ENCODE assay signal across 13 cellular contexts in genomic region chr12:75720807-75721206, GRCh38.
A peak's percentile ranks its signal among the peaks of the same experiment; 100 is the strongest.
DNase-seq lines count a peak whose midpoint lies in the region; ATAC-seq, FAIRE-seq and TF ChIP-seq lines count a peak whose summit lies in the region.
"Had no signal": no experiment of that assay in that cellular context is flagged by ENCODE, and none has a peak within 500 bp of the region (broad histone marks: within the 10 kb centered on the region; RNA-seq: fewer than 3 reads in every experiment).

No MANE protein-coding gene starts in this region.

- no peak overlapping the region for H2AFZ ChIP-seq in keratinocyte (ENCODE audit: control insufficient read depth, low read length)

- peak overlapping the region in 2 of 3 experiments; percentile 38 for H3K4me3 ChIP-seq in keratinocyte (ENCODE audit: control insufficient read depth in 2 of 3, extremely low read depth in 1 of 3, insufficient read depth in 2 of 3, low read depth in 1 of 3, low read length in 3 of 3)
- H3K4me3 ChIP-seq: BLaER1 had no signal

- peak; percentile 55 for ATAC-seq in SK-N-SH treated with all-trans-retinoic acid at 6 μM for 48 hours
- no peak for ATAC-seq in HG02763 (IDR thresholded peaks at IDR 0.05; ENCODE audit: unreplicated experiment)
- ATAC-seq: natural killer cell treated with Interleukin-12 subunit alpha and Interleukin-12 subunit beta and Interleukin-15 and Interleukin-18, amount 100 ng/mL, for 72 hours had no signal

- H3K27ac ChIP-seq in keratinocyte (ENCODE audit: control insufficient read depth, insufficient read depth, low read length): peak overlapping the region; percentile 85
- H3K27ac ChIP-seq: BLaER1 had no signal

- no peaks in the 10 kb centered on the region for H3K9me1 ChIP-seq in keratinocyte (ENCODE audit: control insufficient read depth, extremely low read depth, insufficient read depth, low read length)

- no peaks in the 10 kb centered on the region for H3K36me3 ChIP-seq in keratinocyte (ENCODE audit: control insufficient read depth in 2 of 2, extremely low read depth in 1 of 2, insufficient read depth in 2 of 2, low read length in 2 of 2)
- H3K36me3 ChIP-seq: BLaER1 had no signal

- FAIRE-seq in keratinocyte (lab: Jason Lieb, UNC): peak; percentile 95

- no peak for TF ChIP-seq CTCF in keratinocyte (optimal IDR thresholded peaks at IDR 0.05 in 1 of 3, IDR thresholded peaks at IDR 0.05 in 1 of 3, conservative IDR thresholded peaks at IDR 0.05 in 1 of 3; ENCODE audit: extremely low read depth in 1 of 3, insufficient read depth in 2 of 3, low read length in 3 of 3)

- no peaks in the 10 kb centered on the region for H3K79me2 ChIP-seq in keratinocyte (ENCODE audit: control insufficient read depth, insufficient read depth, low read length)

- peaks cover 53% of the 10 kb centered on the region for H3K4me1 ChIP-seq in keratinocyte (ENCODE audit: control insufficient read depth, extremely low read depth, insufficient read depth, low read length)

- no peaks in the 10 kb centered on the region for H3K27me3 ChIP-seq in keratinocyte (ENCODE audit: control insufficient read depth, extremely low read depth, insufficient read depth, low read length)
- H3K27me3 ChIP-seq: BLaER1 had no signal

- DNase-seq in DMS79 treated with DMSO at 0.1 percent for 48 hours (lab: John Stamatoyannopoulos, UW) (peak; percentile 79), NCI-H146 treated with DMSO at 0.1 percent for 48 hours (lab: John Stamatoyannopoulos, UW; ENCODE audit: unreplicated experiment) (peak; percentile 21), keratinocyte (ENCODE audit: low read depth, low spot score) (no peak), H4 (ENCODE audit: low spot score) (no peak), superior temporal gyrus (ENCODE audit: extremely low spot score) (no peak)
- DNase-seq in stimulated activated CD4-positive, alpha-beta T cell treated with anti-CD3 and anti-CD28 coated beads, Interleukin-1b, Interleukin-23, amount 100 ng/mL, for 48 hours: no peak
- DNase-seq: activated naive CD4-positive, alpha-beta T cell treated with anti-CD3 and anti-CD28 coated beads, Interleukin-2, amount 50 U/mL, for 16 hours; effector CD8-positive, alpha-beta T cell; OCI-M1 had no signal

- H3K4me2 ChIP-seq in keratinocyte (ENCODE audit: control insufficient read depth, extremely low read depth, insufficient read depth, low read depth, low read length): peak overlapping the region; percentile 73
- H3K4me2 ChIP-seq: BLaER1 had no signal

- H3K9me3 ChIP-seq in keratinocyte (ENCODE audit: control insufficient read depth, low read depth, low read length): no peaks in the 10 kb centered on the region
- H3K9me3 ChIP-seq: BLaER1 had no signal

- H4K20me1 ChIP-seq in keratinocyte (ENCODE audit: control insufficient read depth, extremely low read depth, insufficient read depth, low read length): no peaks in the 10 kb centered on the region
- H4K20me1 ChIP-seq: BLaER1 had no signal

- H3K9ac ChIP-seq in keratinocyte (ENCODE audit: control insufficient read depth, extremely low read depth, insufficient read depth, low read length): peak overlapping the region; percentile 56
- H3K9ac ChIP-seq: BLaER1 had no signal

- dilution Hi-C loops in keratinocyte (cut with MboI; ENCODE audit: extremely low pct_ligation_motif_present, low sequenced_read_pairs): no loop called here

TF ChIP-seq in SK-N-SH treated with all-trans-retinoic acid at 6 μM for 48 hours, 23 proteins besides CTCF, POLR2A, EP300 and RAD21:
- 0 out of 2 replicates have a peak, but pooled peaks have one; percentile 16 for TF ChIP-seq TSHZ2 (CRISPR knock-in tag; IDR thresholded peaks at IDR 0.05)
- TF ChIP-seq ARNTL (CRISPR knock-in tag; IDR thresholded peaks at IDR 0.05; ENCODE audit: borderline replicate concordance, low read depth): no peak
- 0 out of 2 replicates have a peak, but pooled peaks have one; percentile 53 for TF ChIP-seq ISL1 (CRISPR knock-in tag; IDR thresholded peaks at IDR 0.05)
- TF ChIP-seq PATZ1 (CRISPR knock-in tag; IDR thresholded peaks at IDR 0.05; ENCODE audit: borderline replicate concordance): no peak

Comparison
In these comparisons a context has a peak if more than half of its experiments do, and no peak if none do; other contexts are left out.
1. DNase-seq: peak in DMS79 treated with DMSO at 0.1 percent for 48 hours (single experiment) and NCI-H146 treated with DMSO at 0.1 percent for 48 hours (single experiment); none in keratinocyte (single experiment), H4 (single experiment), superior temporal gyrus (single experiment) and stimulated activated CD4-positive, alpha-beta T cell treated with anti-CD3 and anti-CD28 coated beads, Interleukin-1b, Interleukin-23, amount 100 ng/mL, for 48 hours (single experiment).